Comparison of ENCODE assay signal across 2 cellular contexts in the genomic region with DNA sequence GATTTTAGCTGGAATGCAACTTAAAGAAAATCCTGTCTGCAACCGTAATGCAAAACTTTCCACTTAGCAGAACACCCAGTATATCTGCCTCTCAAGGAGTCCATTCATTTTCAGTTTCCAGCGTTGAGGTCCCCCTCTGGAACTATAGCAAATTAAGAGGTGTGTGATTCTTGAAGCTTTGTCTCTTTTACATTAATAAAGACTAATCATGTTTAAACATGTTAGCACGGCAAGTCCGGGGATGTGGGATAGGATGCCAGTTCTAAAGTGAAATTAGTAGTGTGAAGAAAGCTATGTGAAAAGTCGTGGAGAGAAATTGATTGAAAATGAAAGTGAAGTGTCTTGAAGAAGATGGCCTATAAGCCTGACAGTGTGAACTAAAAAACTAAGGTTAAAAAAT.
TF ChIP-seq lines count a peak whose summit lies in the region.

No MANE protein-coding gene starts in this region.

TF ChIP-seq in HCT116, 20 proteins besides CTCF, POLR2A, EP300 and RAD21:
- TF ChIP-seq, protein P1, sequence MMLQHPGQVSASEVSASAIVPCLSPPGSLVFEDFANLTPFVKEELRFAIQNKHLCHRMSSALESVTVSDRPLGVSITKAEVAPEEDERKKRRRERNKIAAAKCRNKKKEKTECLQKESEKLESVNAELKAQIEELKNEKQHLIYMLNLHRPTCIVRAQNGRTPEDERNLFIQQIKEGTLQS (IDR thresholded peaks at IDR 0.05): no peak
- TF ChIP-seq, protein P2, sequence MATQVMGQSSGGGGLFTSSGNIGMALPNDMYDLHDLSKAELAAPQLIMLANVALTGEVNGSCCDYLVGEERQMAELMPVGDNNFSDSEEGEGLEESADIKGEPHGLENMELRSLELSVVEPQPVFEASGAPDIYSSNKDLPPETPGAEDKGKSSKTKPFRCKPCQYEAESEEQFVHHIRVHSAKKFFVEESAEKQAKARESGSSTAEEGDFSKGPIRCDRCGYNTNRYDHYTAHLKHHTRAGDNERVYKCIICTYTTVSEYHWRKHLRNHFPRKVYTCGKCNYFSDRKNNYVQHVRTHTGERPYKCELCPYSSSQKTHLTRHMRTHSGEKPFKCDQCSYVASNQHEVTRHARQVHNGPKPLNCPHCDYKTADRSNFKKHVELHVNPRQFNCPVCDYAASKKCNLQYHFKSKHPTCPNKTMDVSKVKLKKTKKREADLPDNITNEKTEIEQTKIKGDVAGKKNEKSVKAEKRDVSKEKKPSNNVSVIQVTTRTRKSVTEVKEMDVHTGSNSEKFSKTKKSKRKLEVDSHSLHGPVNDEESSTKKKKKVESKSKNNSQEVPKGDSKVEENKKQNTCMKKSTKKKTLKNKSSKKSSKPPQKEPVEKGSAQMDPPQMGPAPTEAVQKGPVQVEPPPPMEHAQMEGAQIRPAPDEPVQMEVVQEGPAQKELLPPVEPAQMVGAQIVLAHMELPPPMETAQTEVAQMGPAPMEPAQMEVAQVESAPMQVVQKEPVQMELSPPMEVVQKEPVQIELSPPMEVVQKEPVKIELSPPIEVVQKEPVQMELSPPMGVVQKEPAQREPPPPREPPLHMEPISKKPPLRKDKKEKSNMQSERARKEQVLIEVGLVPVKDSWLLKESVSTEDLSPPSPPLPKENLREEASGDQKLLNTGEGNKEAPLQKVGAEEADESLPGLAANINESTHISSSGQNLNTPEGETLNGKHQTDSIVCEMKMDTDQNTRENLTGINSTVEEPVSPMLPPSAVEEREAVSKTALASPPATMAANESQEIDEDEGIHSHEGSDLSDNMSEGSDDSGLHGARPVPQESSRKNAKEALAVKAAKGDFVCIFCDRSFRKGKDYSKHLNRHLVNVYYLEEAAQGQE (IDR thresholded peaks at IDR 0.05; ENCODE audit: low read depth): no peak
- no peak for TF ChIP-seq SP1 (IDR thresholded peaks at IDR 0.05; ENCODE audit: low read depth)
- no peak for TF ChIP-seq FOSL1 (IDR thresholded peaks at IDR 0.05; ENCODE audit: low read depth)
- TF ChIP-seq, protein P3, sequence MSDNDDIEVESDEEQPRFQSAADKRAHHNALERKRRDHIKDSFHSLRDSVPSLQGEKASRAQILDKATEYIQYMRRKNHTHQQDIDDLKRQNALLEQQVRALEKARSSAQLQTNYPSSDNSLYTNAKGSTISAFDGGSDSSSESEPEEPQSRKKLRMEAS (IDR thresholded peaks at IDR 0.05): no peak

TF ChIP-seq in endothelial cell of umbilical vein, 7 proteins besides CTCF, POLR2A, EP300 and RAD21:
- TF ChIP-seq MYC (IDR thresholded peaks at IDR 0.05; ENCODE audit: low read depth, low read length) (no peak), EZH2 (IDR thresholded peaks at IDR 0.05; ENCODE audit: borderline replicate concordance, low read depth, low read length, severe bottlenecking) (no peak), GATA2 (IDR thresholded peaks at IDR 0.05; ENCODE audit: insufficient read depth, insufficient read length, low read depth, low read length) (no peak), POLR2AphosphoS5 (IDR thresholded peaks at IDR 0.05; ENCODE audit: insufficient read depth, low read depth, low read length) (no peak), FOS (IDR thresholded peaks at IDR 0.05; ENCODE audit: borderline replicate concordance, insufficient read depth, low read length) (no peak), JUN (IDR thresholded peaks at IDR 0.05; ENCODE audit: borderline replicate concordance, insufficient read depth, insufficient read length, low read depth) (no peak)
- TF ChIP-seq, protein P3 (IDR thresholded peaks at IDR 0.05; ENCODE audit: insufficient read depth, insufficient read length): no peak
